Comparison of ENCODE assay signal across 1 cellular context in genomic region chr19:5799247-5800241, GRCh38.
TF ChIP-seq lines count a peak whose summit lies in the region.

No MANE protein-coding gene starts in this region.

TF ChIP-seq in K562, 482 proteins besides CTCF, POLR2A, EP300 and RAD21 (continued from another document):
- TF ChIP-seq ZKSCAN1 (IDR thresholded peaks at IDR 0.05; ENCODE audit: low read depth, low read length) = peak; percentile 49; the same call in 1 of the 2 replicates
- TF ChIP-seq SMC3 (conservative IDR thresholded peaks at IDR 0.05; ENCODE audit: insufficient read depth, low read depth, low read length) = 0 out of 2 replicates have a peak, but pooled peaks have one; percentile 10
- TF ChIP-seq ZBTB7A (IDR thresholded peaks at IDR 0.05; ENCODE audit: borderline replicate concordance, control insufficient read depth, low read depth, low read length) = peak; percentile 71
- TF ChIP-seq ZNF384 (IDR thresholded peaks at IDR 0.05; ENCODE audit: low read depth, low read length) = no peak
- no peak for TF ChIP-seq GTF2E2 (tag; IDR thresholded peaks at IDR 0.05)
- peak; percentile 83 for TF ChIP-seq OTX1 (CRISPR knock-in tag; IDR thresholded peaks at IDR 0.05)
- no peak for TF ChIP-seq FOS (IDR thresholded peaks at IDR 0.05; ENCODE audit: extremely low read depth, insufficient read length)
- no peak for TF ChIP-seq ZBTB5 (IDR thresholded peaks at IDR 0.05)
- TF ChIP-seq NR3C1 (CRISPR knock-in tag; IDR thresholded peaks at IDR 0.05) = no peak
- TF ChIP-seq NR1H2 (CRISPR knock-in tag; IDR thresholded peaks at IDR 0.05) = no peak
- TF ChIP-seq PRDM10 (IDR thresholded peaks at IDR 0.05; ENCODE audit: partially characterized antibody) = no peak
- TF ChIP-seq RB1 (IDR thresholded peaks at IDR 0.05; ENCODE audit: low read depth) = peak; percentile 48; the same call in 1 of the 2 replicates
- TF ChIP-seq WHSC1 (IDR thresholded peaks at IDR 0.05; ENCODE audit: low read length) = no peak
- TF ChIP-seq ZNF197 (CRISPR knock-in tag; IDR thresholded peaks at IDR 0.05; ENCODE audit: low read depth) = peak; percentile 91
- 0 out of 2 replicates have a peak, but pooled peaks have one; percentile 19 for TF ChIP-seq ZNF449 (CRISPR knock-in tag; IDR thresholded peaks at IDR 0.05)
- no peak for TF ChIP-seq ZNF124 (CRISPR knock-in tag; IDR thresholded peaks at IDR 0.05)
- 0 out of 2 replicates have a peak, but pooled peaks have one; percentile 14 for TF ChIP-seq E2F5 (CRISPR knock-in tag; IDR thresholded peaks at IDR 0.05)
- no peak; a peak in 1 of 4 replicates for TF ChIP-seq ETV6 (IDR thresholded peaks at IDR 0.05; ENCODE audit: borderline replicate concordance in 1 of 2, low read depth in 2 of 2, low read length in 1 of 2)
- peak; percentile 60; the same call in 1 of the 2 replicates for TF ChIP-seq ETV6 (CRISPR knock-in tag; IDR thresholded peaks at IDR 0.05; ENCODE audit: borderline replicate concordance)
- peak; percentile 30; the same call in 1 of the 2 replicates for TF ChIP-seq ERF (CRISPR knock-in tag; IDR thresholded peaks at IDR 0.05)
- peak in 1 of 2 experiments; percentile 69; a peak in 1 of 3 replicates for TF ChIP-seq CBX3 (IDR thresholded peaks at IDR 0.05; ENCODE audit: borderline replicate concordance in 1 of 2, low read length in 2 of 2)
- TF ChIP-seq NELFE (IDR thresholded peaks at IDR 0.05; ENCODE audit: insufficient read depth, insufficient read length) = no peak
- peak; percentile 29 for TF ChIP-seq MEIS2 (IDR thresholded peaks at IDR 0.05; ENCODE audit: partially characterized antibody)
- no peak for TF ChIP-seq GTF2B (IDR thresholded peaks at IDR 0.05; ENCODE audit: extremely low read depth, insufficient read length)
- peak; percentile 98 for TF ChIP-seq CBFA2T2 (conservative IDR thresholded peaks at IDR 0.05)
- no peak; the same call in 1 of the 2 replicates for TF ChIP-seq PKNOX1 (IDR thresholded peaks at IDR 0.05)
- TF ChIP-seq XRCC5 (IDR thresholded peaks at IDR 0.05; ENCODE audit: low read depth, low read length) = no peak
- peak; percentile 98 for TF ChIP-seq HDAC2 (IDR thresholded peaks at IDR 0.05)
- no peak for TF ChIP-seq ZHX1 (conservative IDR thresholded peaks at IDR 0.05; ENCODE audit: low read length)
